In the genomic region with DNA sequence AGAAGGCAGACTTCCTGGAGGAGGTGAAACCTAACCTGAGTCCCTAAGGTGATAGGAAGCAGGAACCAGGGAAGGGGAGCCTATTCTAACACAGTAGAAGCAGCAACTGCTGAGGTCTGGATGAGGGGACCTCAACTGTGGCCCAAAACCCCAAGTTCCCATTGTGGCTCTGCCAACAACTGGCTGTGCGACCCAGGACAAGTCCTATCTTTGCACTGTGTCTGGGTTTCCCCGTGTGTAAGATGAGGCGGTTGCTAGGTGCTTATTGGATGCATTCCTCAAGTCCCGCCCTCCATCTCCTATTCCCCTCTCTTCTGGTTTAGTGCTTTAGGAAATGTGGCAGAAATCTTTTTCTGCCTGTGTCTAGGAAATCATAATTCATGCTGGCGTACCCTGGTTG, we compare ENCODE assay signal across 20 cellular contexts.
"Had no signal": no experiment of that assay in that cellular context is flagged by ENCODE, and none has a peak within 500 bp of the region (broad histone marks: within the 10 kb centered on the region; RNA-seq: fewer than 3 reads in every experiment).

No MANE protein-coding gene starts in this region.

- H3K4me1 ChIP-seq: thyroid gland had no signal

- H3K27ac ChIP-seq: brain microvascular endothelial cell, hepatocyte, thyroid gland had no signal

- H2AFZ ChIP-seq: hepatocyte had no signal

- H3K4me3 ChIP-seq: hepatocyte, thyroid gland had no signal

- H3K27me3 ChIP-seq: brain microvascular endothelial cell, hepatocyte, thyroid gland had no signal

- H3K9me3 ChIP-seq: thyroid gland had no signal

- DNase-seq: activated CD4-positive, alpha-beta T cell treated with anti-CD3 and anti-CD28 coated beads, Interleukin-2, amount 50 U/mL, for 1 hour; activated CD8-positive, alpha-beta memory T cell treated with anti-CD3 and anti-CD28 coated beads for 24 hours; activated CD8-positive, alpha-beta memory T cell treated with anti-CD3 and anti-CD28 coated beads, Interleukin-2, amount 50 U/mL, for 48 hours; activated effector memory CD4-positive, alpha-beta T cell treated with Interleukin-2 at 50 U/mL for 16 hours; activated naive CD4-positive, alpha-beta T cell treated with anti-CD3 and anti-CD28 coated beads, Interleukin-2, amount 10 ng/mL, durations not matched to agents 7 days and 5 days; activated naive CD8-positive, alpha-beta T cell treated with anti-CD3 and anti-CD28 coated beads, Interleukin-2, amount 50 U/mL, for 24 hours; activated T-cell treated with anti-CD3 and anti-CD28 coated beads, Interleukin-2, amount 50 U/mL, for 48 hours; brain microvascular endothelial cell; cerebellar nuclear complex; effector memory CD8-positive, alpha-beta T cell; foreskin fibroblast; left colon; midbrain; nephron progenitor cell; retina; stimulated activated naive B cell treated with anti-CD40 and anti-IgM and Interleukin-4, amounts not matched to agents 10 μg/mL and 1 μg/mL and 100 μg/mL, for 72 hours; T1000; thyroid gland had no signal

- H3K36me3 ChIP-seq: brain microvascular endothelial cell, thyroid gland had no signal

- ATAC-seq: activated CD4-positive, CD25-positive, alpha-beta regulatory T cell treated with anti-CD3 and anti-CD28 coated beads, Interleukin-2, amount 50 U/mL, for 24 hours; activated naive CD8-positive, alpha-beta T cell treated with anti-CD3 and anti-CD28 coated beads, Interleukin-2, amount 50 U/mL, for 24 hours; effector memory CD8-positive, alpha-beta T cell; left colon; stimulated activated naive B cell treated with anti-CD40 and anti-IgM and Interleukin-4, amounts not matched to agents 10 μg/mL and 1 μg/mL and 100 μg/mL, for 72 hours had no signal

- H3K79me2 ChIP-seq: hepatocyte had no signal

- H3K4me2 ChIP-seq: hepatocyte had no signal
